ENCODE assay signal across 20 cellular contexts in the genomic region with DNA sequence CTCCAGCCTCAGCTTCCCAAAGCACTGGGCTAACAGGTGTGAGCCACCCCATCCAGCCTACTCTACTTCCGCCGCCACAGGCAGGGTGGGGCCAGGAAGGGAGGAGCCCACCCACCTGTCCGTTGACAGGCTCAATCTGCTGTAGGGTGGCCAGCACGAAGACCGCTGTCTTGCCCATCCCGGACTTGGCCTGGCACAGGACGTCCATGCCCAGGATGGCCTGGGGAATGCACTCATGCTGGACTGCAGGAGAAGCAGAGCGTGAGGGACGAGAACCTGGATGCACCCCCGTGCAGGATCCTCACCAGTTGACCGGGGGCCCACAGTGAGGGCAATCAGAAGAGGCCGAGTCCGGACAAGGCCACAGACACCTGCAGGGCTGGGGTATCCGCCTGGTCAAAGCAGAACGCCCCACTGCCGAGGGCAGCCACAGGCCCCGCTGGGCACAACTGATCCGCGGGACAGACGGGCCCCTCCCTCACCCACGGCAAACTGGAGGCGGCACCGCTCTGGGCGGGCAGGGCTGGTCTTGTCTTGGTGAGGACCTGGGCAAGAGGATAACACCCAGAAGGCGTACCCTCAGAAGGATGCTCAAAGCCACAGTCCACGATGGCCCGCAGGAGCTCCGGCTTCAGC. TPM values are rescaled to one million over a fixed set of nuclear protein-coding genes. Genes with fewer than 3 reads are reported as not detected.
DNase-seq lines count a peak whose midpoint lies in the region; ATAC-seq and FAIRE-seq lines count a peak whose summit lies in the region.
"Had no signal": no experiment of that assay in that cellular context is flagged by ENCODE, and none has a peak within 500 bp of the region (broad histone marks: within the 10 kb centered on the region; RNA-seq: fewer than 3 reads in every experiment).

No MANE protein-coding gene starts in this region.

- FAIRE-seq in HTR-8/SVneo (lab: Jason Lieb, UNC), result no peak
- FAIRE-seq: astrocyte, kidney had no signal

- H3K36me3 Mint-ChIP-seq in stimulated activated naive CD8-positive, alpha-beta T cell treated with anti-CD3 and anti-CD28 coated beads, Interleukin-15, Interleukin-2, amounts not matched to agents 100 ng/mL and 50 ng/mL, for 24 hours (ENCODE audit: low read depth), result peaks cover 82% of the 10 kb centered on the region
- H3K36me3 Mint-ChIP-seq in T-helper 17 cell (ENCODE audit: low read depth), result peaks cover 9% of the 10 kb centered on the region
- peaks cover 44% of the 10 kb centered on the region for H3K36me3 Mint-ChIP-seq in memory B cell

- no peak for ATAC-seq in stimulated activated naive CD8-positive, alpha-beta T cell treated with anti-CD3 and anti-CD28 coated beads, Interleukin-15, Interleukin-2, amounts not matched to agents 100 U/mL and 50 U/mL, for 24 hours
- ATAC-seq in T-helper 17 cell (no peak), memory B cell (ENCODE audit: low read depth) (no peak), GM19395 (IDR thresholded peaks at IDR 0.05; ENCODE audit: unreplicated experiment) (no peak)
- ATAC-seq: foreskin keratinocyte, HCT116, lower lobe of right lung had no signal

- no peaks in the 10 kb centered on the region for H3K9me3 ChIP-seq in T-helper 17 cell (ENCODE audit: control insufficient read depth, low read length, poor library complexity, severe bottlenecking)
- H3K9me3 ChIP-seq: lower lobe of right lung, ovary, right atrium auricular region had no signal

- no peaks in the 10 kb centered on the region for H3K9me3 Mint-ChIP-seq in stimulated activated naive CD8-positive, alpha-beta T cell treated with anti-CD3 and anti-CD28 coated beads, Interleukin-15, Interleukin-2, amounts not matched to agents 100 ng/mL and 50 ng/mL, for 24 hours
- peaks cover 2% of the 10 kb centered on the region for H3K9me3 Mint-ChIP-seq in memory B cell

- H3K4me3 Mint-ChIP-seq in stimulated activated naive CD8-positive, alpha-beta T cell treated with anti-CD3 and anti-CD28 coated beads, Interleukin-15, Interleukin-2, amounts not matched to agents 100 ng/mL and 50 ng/mL, for 24 hours, result no peak overlapping the region
- H3K4me3 Mint-ChIP-seq in T-helper 17 cell, result peak overlapping the region; percentile 82
- H3K4me3 Mint-ChIP-seq in memory B cell, result no peak overlapping the region

- no peaks in the 10 kb centered on the region for H3K27me3 Mint-ChIP-seq in stimulated activated naive CD8-positive, alpha-beta T cell treated with anti-CD3 and anti-CD28 coated beads, Interleukin-15, Interleukin-2, amounts not matched to agents 100 ng/mL and 50 ng/mL, for 24 hours
- H3K27me3 Mint-ChIP-seq in T-helper 17 cell (no peaks in the 10 kb centered on the region), memory B cell (no peaks in the 10 kb centered on the region)

- peak overlapping the region; percentile 72 for H3K27ac Mint-ChIP-seq in stimulated activated naive CD8-positive, alpha-beta T cell treated with anti-CD3 and anti-CD28 coated beads, Interleukin-15, Interleukin-2, amounts not matched to agents 100 ng/mL and 50 ng/mL, for 24 hours
- H3K27ac Mint-ChIP-seq in T-helper 17 cell (peak overlapping the region; percentile 93), memory B cell (peak overlapping the region; percentile 84)

- DNase-seq in stimulated activated naive CD8-positive, alpha-beta T cell treated with anti-CD3 and anti-CD28 coated beads, Interleukin-15, Interleukin-2, amounts not matched to agents 100 U/mL and 50 U/mL, for 24 hours, result no peak
- DNase-seq in T-helper 17 cell (peak in 1 of 3 donors; percentile 16), memory B cell (ENCODE audit: low spot score in 2 of 2) (no peak), NCI-H1694 (lab: John Stamatoyannopoulos, UW) (no peak), HTR-8/SVneo (ENCODE audit: insufficient read length, low spot score) (no peak)
- DNase-seq: activated CD4-positive, CD25-positive, alpha-beta regulatory T cell; activated naive CD4-positive, alpha-beta T cell treated with Interleukin-2 at 50 U/mL for 16 hours; erythroblast; foreskin keratinocyte; kidney; lower lobe of right lung; NCI-H2107; NCI-H510A; ovary; T1000 had no signal

- peaks cover 65% of the 10 kb centered on the region for H3K4me1 Mint-ChIP-seq in stimulated activated naive CD8-positive, alpha-beta T cell treated with anti-CD3 and anti-CD28 coated beads, Interleukin-15, Interleukin-2, amounts not matched to agents 100 ng/mL and 50 ng/mL, for 24 hours (ENCODE audit: low read depth)
- H3K4me1 Mint-ChIP-seq in T-helper 17 cell, result peaks cover 65% of the 10 kb centered on the region
- peaks cover 58% of the 10 kb centered on the region for H3K4me1 Mint-ChIP-seq in memory B cell

RNA-seq across cellular contexts. Expression of a gene that starts 6.6 kb away (rescaled TPM):
- total RNA-seq in T-helper 17 cell, result 100 to 1,000 TPM; 276 to 284 TPM

RNA-seq across cellular contexts. Expression of a gene that starts 20.6 kb away (rescaled TPM):
- 100 to 1,000 TPM; 163 to 202 TPM for total RNA-seq in T-helper 17 cell

RNA-seq across cellular contexts. Expression of a gene that starts 31.3 kb away (rescaled TPM):
- total RNA-seq in T-helper 17 cell, result 1,000 to 10,000 TPM; 1,097 to 1,799 TPM
